20 cellular contexts compared by ENCODE assay signal in genomic region chr5:112005533-112005926, GRCh38.
DNase-seq lines count a peak whose midpoint lies in the region; ATAC-seq, FAIRE-seq and TF ChIP-seq lines count a peak whose summit lies in the region.
"Had no signal": no experiment of that assay in that cellular context is flagged by ENCODE, and none has a peak within 500 bp of the region (broad histone marks: within the 10 kb centered on the region; RNA-seq: fewer than 3 reads in every experiment).

No MANE protein-coding gene starts in this region.

- H3K9me3 ChIP-seq in PC-3 (ENCODE audit: low read length) = no peaks in the 10 kb centered on the region
- H3K9me3 ChIP-seq in H1 (ENCODE audit: insufficient read depth in 2 of 2, low read depth in 1 of 2, low read length in 1 of 2) = no peaks in the 10 kb centered on the region
- H3K9me3 ChIP-seq in sigmoid colon = no peaks in the 10 kb centered on the region
- no peaks in the 10 kb centered on the region for H3K9me3 ChIP-seq in suprapubic skin
- H3K9me3 ChIP-seq in stomach = no peaks in the 10 kb centered on the region
- H3K9me3 ChIP-seq: tibial artery had no signal

- TF ChIP-seq POLR2A in H1 (IDR thresholded peaks at IDR 0.05; ENCODE audit: control extremely low read depth in 1 of 2, low read depth in 2 of 2, low read length in 2 of 2) (no peak), sigmoid colon (IDR thresholded peaks at IDR 0.05) (no peak), suprapubic skin (IDR thresholded peaks at IDR 0.05) (no peak), stomach (IDR thresholded peaks at IDR 0.05) (no peak)

- H4K5ac ChIP-seq in H1 (ENCODE audit: insufficient read length, low read depth, low read length) = no peak overlapping the region

- no peaks in the 10 kb centered on the region for H3K9me3 Mint-ChIP-seq in osteocyte (ENCODE audit: unreplicated experiment)
- H3K9me3 Mint-ChIP-seq: central memory CD8-positive, alpha-beta T cell had no signal

- no peak for TF ChIP-seq CTCF in BJ (IDR thresholded peaks at IDR 0.05; ENCODE audit: insufficient read depth, low read depth, low read length)
- TF ChIP-seq CTCF in PC-3 (conservative IDR thresholded peaks at IDR 0.05; ENCODE audit: low read depth, low read length) = no peak
- no peak for TF ChIP-seq CTCF in H1 (IDR thresholded peaks at IDR 0.05; ENCODE audit: control extremely low read depth in 1 of 3, insufficient read depth in 1 of 3, low read depth in 1 of 3, low read length in 3 of 3)
- TF ChIP-seq CTCF in osteocyte (IDR thresholded peaks at IDR 0.05) = no peak
- TF ChIP-seq CTCF in sigmoid colon (IDR thresholded peaks at IDR 0.05) = no peak
- TF ChIP-seq CTCF in suprapubic skin (IDR thresholded peaks at IDR 0.05) = no peak
- TF ChIP-seq CTCF in stomach (IDR thresholded peaks at IDR 0.05) = no peak

- no peak overlapping the region for H2BK120ac ChIP-seq in H1 (replicated peaks; ENCODE audit: low read depth, low read length)

- no peak overlapping the region for H3K18ac ChIP-seq in H1 (ENCODE audit: extremely low read depth, low read length)

- no peak overlapping the region for H3K56ac ChIP-seq in H1 (replicated peaks; ENCODE audit: insufficient read length, low read depth, low read length)

- H4K91ac ChIP-seq in H1 (replicated peaks; ENCODE audit: insufficient read length, low read length) = no peak overlapping the region

- no peaks in the 10 kb centered on the region for H3K79me1 ChIP-seq in H1 (ENCODE audit: low read depth, low read length)

- H3K14ac ChIP-seq in H1 (ENCODE audit: insufficient read length) = no peak overlapping the region

- H4K20me1 ChIP-seq in PC-3 (ENCODE audit: low read length) (no peaks in the 10 kb centered on the region), H1 (replicated peaks in 1 of 2; ENCODE audit: control insufficient read depth in 1 of 2, insufficient read depth in 2 of 2, low read length in 2 of 2) (no peaks in the 10 kb centered on the region)

- intact Hi-C loops in PC-3 (cut with micrococcal nuclease) (no loop called here), sigmoid colon (cut with DNase I) (no loop called here), stomach (cut with DNase I; ENCODE audit: low total_unique reads) (no loop called here)

- no peak overlapping the region for H2BK5ac ChIP-seq in H1 (ENCODE audit: low read depth, low read length)

- no peaks in the 10 kb centered on the region for H3K23me2 ChIP-seq in H1 (ENCODE audit: low read depth, low read length)

- no peak overlapping the region for H2AFZ ChIP-seq in PC-3 (ENCODE audit: low read length)
- H2AFZ ChIP-seq in H1 (ENCODE audit: low read length) = no peak overlapping the region

- H3K4me1 ChIP-seq in PC-3 (ENCODE audit: insufficient read depth, low read length) = peaks cover 15% of the 10 kb centered on the region
- H3K4me1 ChIP-seq in H1 (replicated peaks in 1 of 4; ENCODE audit: control insufficient read depth in 3 of 4, insufficient read depth in 4 of 4, low read length in 3 of 4) = no peaks in the 10 kb centered on the region
- peaks cover 0 to 6% (median 0%) of the 10 kb centered on the region in 4 donors for H3K4me1 ChIP-seq in sigmoid colon
- no peaks in the 10 kb centered on the region for H3K4me1 ChIP-seq in suprapubic skin
- no peaks in the 10 kb centered on the region for H3K4me1 ChIP-seq in stomach

- no peak for TF ChIP-seq EP300 in H1 (IDR thresholded peaks at IDR 0.05; ENCODE audit: borderline replicate concordance in 1 of 2, low read depth in 2 of 2, low read length in 2 of 2)
- no peak for TF ChIP-seq EP300 in sigmoid colon (IDR thresholded peaks at IDR 0.05)
- TF ChIP-seq EP300 in suprapubic skin (IDR thresholded peaks at IDR 0.05) = no peak
- TF ChIP-seq EP300 in stomach (IDR thresholded peaks at IDR 0.05) = no peak

- no peak overlapping the region for H2BK12ac ChIP-seq in H1 (ENCODE audit: low read depth, low read length)

- no peaks in the 10 kb centered on the region for H3K27me3 ChIP-seq in BJ (ENCODE audit: control insufficient read depth, insufficient read depth, low read length)
- H3K27me3 ChIP-seq in PC-3 (ENCODE audit: low read length) = no peaks in the 10 kb centered on the region
- H3K27me3 ChIP-seq in H1 (replicated peaks in 1 of 4; ENCODE audit: control insufficient read depth in 3 of 4, extremely low read depth in 1 of 4, insufficient read depth in 3 of 4, low read length in 3 of 4) = no peaks in the 10 kb centered on the region
- no peaks in the 10 kb centered on the region for H3K27me3 ChIP-seq in sigmoid colon
- no peaks in the 10 kb centered on the region for H3K27me3 ChIP-seq in suprapubic skin
- no peaks in the 10 kb centered on the region for H3K27me3 ChIP-seq in stomach
- H3K27me3 ChIP-seq: tibial artery had no signal

- 100% methylated on average over 1 of the region's 1 CpG; no CpG with 5 or more reads in 1 of the 2 experiments for WGBS in H1 (ENCODE audit: extremely low coverage in 1 of 2, insufficient coverage in 1 of 2, insufficient read length in 1 of 2, insufficient replicate concordance in 2 of 2, low coverage in 1 of 2, low lambda C conversion rate in 2 of 2, missing lambda C conversion rate in 1 of 2), 2 experiments
- 78 to 90% methylated on average over 1 of the region's 1 CpG for WGBS in sigmoid colon, 2 donors
- 68% methylated on average over 1 of the region's 1 CpG for WGBS in suprapubic skin
- 51 to 68% (median 61%) methylated on average over 1 of the region's 1 CpG for WGBS in stomach, 5 donors

- peak overlapping the region; percentile 48 for H3K27ac ChIP-seq in PC-3 (ENCODE audit: low read length)
- no peak overlapping the region for H3K27ac ChIP-seq in H1 (ENCODE audit: low read depth, low read length)
- H3K27ac ChIP-seq in sigmoid colon = no peak overlapping the region
- no peak overlapping the region for H3K27ac ChIP-seq in suprapubic skin
- no peak overlapping the region for H3K27ac ChIP-seq in stomach
- H3K27ac ChIP-seq: tibial artery had no signal

- H2BK15ac ChIP-seq in H1 (ENCODE audit: low read length) = no peak overlapping the region

- H3K27ac Mint-ChIP-seq in osteocyte (ENCODE audit: unreplicated experiment) = peak overlapping the region; percentile 77
- H3K27ac Mint-ChIP-seq: progenitor cell of endocrine pancreas had no signal

- no peaks in the 10 kb centered on the region for H3F3A ChIP-seq in PC-3 (ENCODE audit: low read length, unreplicated experiment)

- H3K36me3 ChIP-seq in BJ (ENCODE audit: control insufficient read depth, insufficient read depth, low read length) (no peaks in the 10 kb centered on the region), PC-3 (ENCODE audit: low read depth, low read length) (no peaks in the 10 kb centered on the region), H1 (ENCODE audit: control insufficient read depth in 2 of 4, insufficient read depth in 4 of 4, low read length in 3 of 4) (no peaks in the 10 kb centered on the region), sigmoid colon (no peaks in the 10 kb centered on the region), suprapubic skin (no peaks in the 10 kb centered on the region), stomach (no peaks in the 10 kb centered on the region)
- H3K36me3 ChIP-seq: tibial artery had no signal

- POLR2A ChIA-PET in BJ (lab: Charles Lee) = no interaction called here
- POLR2A ChIA-PET in PC-3 (lab: Charles Lee; ENCODE audit: unreplicated experiment) = no interaction called here
- POLR2A ChIA-PET in H1 (lab: Charles Lee; ENCODE audit: partially characterized antibody) = no interaction called here

- no peak overlapping the region for H3K4ac ChIP-seq in H1 (replicated peaks; ENCODE audit: insufficient read length, low read depth, low read length)

- H3K9me2 ChIP-seq in PC-3 (replicated peaks; ENCODE audit: low read length) = no peaks in the 10 kb centered on the region

- FAIRE-seq in H1 (lab: Jason Lieb, UNC) = no peak
- FAIRE-seq: endothelial cell of umbilical vein had no signal

- H2AK5ac ChIP-seq in H1 (ENCODE audit: low read depth, low read length) = no peak overlapping the region

- H3K4me2 ChIP-seq in PC-3 (ENCODE audit: low read length) (no peak overlapping the region), H1 (ENCODE audit: insufficient read depth in 1 of 2, low read depth in 2 of 2, low read length in 2 of 2) (no peak overlapping the region)

- DNase-seq in BJ (ENCODE audit: low read depth) (peak; percentile 39), PC-3 (peak; percentile 40), H1 (ENCODE audit: low read depth in 1 of 2, low spot score in 2 of 2) (no peak), osteocyte (ENCODE audit: extremely low spot score, unreplicated experiment) (no peak), sigmoid colon (no peak), islet precursor cell (no peak), suprapubic skin (ENCODE audit: low spot score in 2 of 2) (no peak), stomach (no peak)
- DNase-seq: activated CD4-positive, CD25-positive, alpha-beta regulatory T cell treated with anti-CD3 and anti-CD28 coated beads, Interleukin-2, amount 50 U/mL, for 72 hours; activated naive CD4-positive, alpha-beta T cell treated with Interleukin-2 at 50 U/mL for 16 hours; hypothalamus; left ventricle myocardium superior; MM.1S; NCI-H2081 treated with DMSO at 0.1 percent for 48 hours; NCI-H748 treated with DMSO at 0.1 percent for 48 hours; tibial artery had no signal

- H3K4me3 ChIP-seq in BJ (ENCODE audit: low read depth, low read length) (no peak overlapping the region), PC-3 (ENCODE audit: low read length) (no peak overlapping the region), H1 (ENCODE audit: extremely low read depth in 1 of 4, insufficient read depth in 2 of 4, low read depth in 3 of 4, low read length in 4 of 4) (no peak overlapping the region), sigmoid colon (no peak overlapping the region), suprapubic skin (no peak overlapping the region), stomach (no peak overlapping the region)
- H3K4me3 ChIP-seq: tibial artery had no signal

- H3K4me3 Mint-ChIP-seq in osteocyte (ENCODE audit: unreplicated experiment) = no peak overlapping the region
- H3K4me3 Mint-ChIP-seq: central memory CD8-positive, alpha-beta T cell had no signal

- no peaks in the 10 kb centered on the region for H3K27me3 Mint-ChIP-seq in osteocyte (ENCODE audit: unreplicated experiment)
- H3K27me3 Mint-ChIP-seq: central memory CD8-positive, alpha-beta T cell; progenitor cell of endocrine pancreas had no signal

- H3K79me2 ChIP-seq in PC-3 (ENCODE audit: low read length) (no peaks in the 10 kb centered on the region), H1 (ENCODE audit: control insufficient read depth in 1 of 2, insufficient read depth in 2 of 2, low read length in 2 of 2) (no peaks in the 10 kb centered on the region)

- no peak overlapping the region for H2BK20ac ChIP-seq in H1 (ENCODE audit: low read length)

- no peak overlapping the region for H4K8ac ChIP-seq in H1 (ENCODE audit: extremely low read depth, insufficient read depth, low read length)

- BruUV-seq in PC-3 (replicated peaks; lab: Mats Ljungman, UMichigan) = no TSS peak

- no peaks in the 10 kb centered on the region for H3K36me3 Mint-ChIP-seq in osteocyte (ENCODE audit: unreplicated experiment)

- no peak for TF ChIP-seq RAD21 in H1 (IDR thresholded peaks at IDR 0.05 in 1 of 2, conservative IDR thresholded peaks at IDR 0.05 in 1 of 2; ENCODE audit: low read depth in 2 of 2, low read length in 2 of 2)

- H3K9ac ChIP-seq in PC-3 (ENCODE audit: low read length) (no peak overlapping the region), H1 (replicated peaks in 1 of 4; ENCODE audit: extremely low read depth in 1 of 4, low read depth in 3 of 4, low read length in 3 of 4) (no peak overlapping the region)

- peaks cover 48% of the 10 kb centered on the region for H3K4me1 Mint-ChIP-seq in osteocyte (ENCODE audit: unreplicated experiment)
- H3K4me1 Mint-ChIP-seq: central memory CD8-positive, alpha-beta T cell had no signal

- H3K23ac ChIP-seq in H1 (ENCODE audit: insufficient read length) = no peak overlapping the region

- no peak for ATAC-seq in PC-3
- ATAC-seq: left ventricle myocardium superior, Right ventricle myocardium inferior had no signal

- CTCF ChIA-PET in BJ (lab: Yijun Ruan, JAX) (no interaction called here), PC-3 (lab: Charles Lee) (no interaction called here), H1 (lab: Charles Lee; ENCODE audit: partially characterized antibody) (no interaction called here)

Comparison
In these comparisons a context has a peak if more than half of its experiments do, and no peak if none do; other contexts are left out.
1. DNase-seq: peak in BJ (single experiment) and PC-3 (single experiment); none in H1 (0 of 2), osteocyte (single experiment), sigmoid colon (single experiment), islet precursor cell (single experiment), suprapubic skin (0 of 2) and stomach (single experiment).